Comparison of ENCODE assay signal across 17 cellular contexts in the genomic region with DNA sequence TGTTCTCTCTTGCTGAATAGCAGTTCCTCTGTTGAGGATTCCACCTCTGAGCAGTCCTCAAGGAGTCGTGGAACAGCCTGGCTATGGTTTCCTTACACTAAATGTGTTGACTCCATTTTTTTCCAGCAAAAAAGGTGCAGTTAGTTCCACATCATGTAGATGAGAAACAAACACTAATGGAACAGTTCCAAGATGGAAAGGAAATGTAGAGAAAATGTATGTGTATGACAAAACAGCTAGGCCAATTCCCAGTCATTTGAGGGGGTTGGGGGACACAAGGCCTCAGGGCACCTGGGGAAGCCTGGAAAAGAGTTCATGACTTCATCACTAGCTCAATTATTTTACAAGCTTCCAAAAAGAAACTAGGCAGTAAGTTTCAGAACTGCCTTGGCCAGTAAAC.
DNase-seq lines count a peak whose midpoint lies in the region; TF ChIP-seq lines count a peak whose summit lies in the region.
"Had no signal": no experiment of that assay in that cellular context is flagged by ENCODE, and none has a peak within 500 bp of the region (broad histone marks: within the 10 kb centered on the region; RNA-seq: fewer than 3 reads in every experiment).

No MANE protein-coding gene starts in this region.

- H3K36me3 ChIP-seq in ACC112 (ENCODE audit: insufficient read depth, low read length) (peaks cover 11% of the 10 kb centered on the region), MG63 (no peaks in the 10 kb centered on the region; the same call in 1 of the 2 replicates), osteoblast (ENCODE audit: insufficient read depth, low read length) (no peaks in the 10 kb centered on the region), spleen (peaks cover 0 to 18% (median 0%) of the 10 kb centered on the region in 6 donors)
- H3K36me3 ChIP-seq: neutrophil had no signal

- H3K4me2 ChIP-seq in osteoblast (ENCODE audit: insufficient read depth, low read length): no peak overlapping the region
- H3K4me2 ChIP-seq: BLaER1 treated with 17β-estradiol and CSF1 and Interleukin-3, amounts not matched to agents 10 nM and 100 nM had no signal

- peak overlapping the region; percentile 79 for H3K27ac ChIP-seq in ACC112 (ENCODE audit: low read depth, low read length)
- peak overlapping the region; percentile 13 for H3K27ac ChIP-seq in epithelial cell of prostate
- H3K27ac ChIP-seq in osteoblast (ENCODE audit: low read depth, low read length): peak overlapping the region; percentile 82
- H3K27ac ChIP-seq in spleen: no peak overlapping the region
- H3K27ac ChIP-seq: BLaER1 treated with 17β-estradiol and CSF1 and Interleukin-3, amounts not matched to agents 10 nM and 100 nM; neutrophil had no signal

- DNase-seq in MG63: peak; percentile 2
- DNase-seq in epithelial cell of prostate (ENCODE audit: low read depth, low spot score): no peak
- no peak for DNase-seq in osteoblast (ENCODE audit: insufficient read length, low spot score, missing footprints)
- DNase-seq in NCI-H226: no peak
- no peak for DNase-seq in SKM-1 treated with dmso at 0.1 percent for 144 hours (lab: John Stamatoyannopoulos, UW; ENCODE audit: unreplicated experiment)
- DNase-seq in DMS79 treated with DMSO at 0.1 percent for 48 hours (lab: John Stamatoyannopoulos, UW): no peak
- no peak for DNase-seq in spleen
- DNase-seq: activated CD4-positive, alpha-beta memory T cell treated with anti-CD3 and anti-CD28 coated beads, Interleukin-2, amount 10 ng/mL, durations not matched to agents 7 days and 5 days; activated CD4-positive, CD25-positive, alpha-beta regulatory T cell; activated effector memory CD4-positive, alpha-beta T cell treated with Interleukin-2 at 50 U/mL for 16 hours; head of caudate nucleus; left colon; NCI-H510A treated with DMSO at 0.1 percent for 48 hours; T1000 had no signal

- WGBS in spleen, 5 donors: 90 to 100% (median 94%) methylated on average over 1 of the region's 1 CpG

- TF ChIP-seq POLR2A in spleen (IDR thresholded peaks at IDR 0.05): no peak

- H3K79me2 ChIP-seq in ACC112 (ENCODE audit: control insufficient read depth, insufficient read depth, low read length, unreplicated experiment): no peaks in the 10 kb centered on the region
- H3K79me2 ChIP-seq in osteoblast (ENCODE audit: insufficient read depth, low read length): no peaks in the 10 kb centered on the region

- H3K4me1 ChIP-seq in ACC112 (ENCODE audit: control insufficient read depth, insufficient read depth, low read length, unreplicated experiment) (peaks cover 49% of the 10 kb centered on the region), osteoblast (ENCODE audit: insufficient read depth, low read length) (peaks cover 39% of the 10 kb centered on the region), spleen (peaks cover 0 to 32% (median 10%) of the 10 kb centered on the region in 6 donors)

- H3K9me3 ChIP-seq in MG63 (no peaks in the 10 kb centered on the region), osteoblast (ENCODE audit: low read depth, low read length) (no peaks in the 10 kb centered on the region), spleen (no peaks in the 10 kb centered on the region)
- H3K9me3 ChIP-seq: neutrophil had no signal

- no peak for TF ChIP-seq CTCF in osteoblast (IDR thresholded peaks at IDR 0.05; ENCODE audit: extremely low read depth, low read depth, low read length)
- no peak for TF ChIP-seq CTCF in spleen (IDR thresholded peaks at IDR 0.05 in 8 of 11, conservative IDR thresholded peaks at IDR 0.05 in 3 of 11)

- H4K20me1 ChIP-seq in osteoblast (ENCODE audit: insufficient read depth, low read length): no peaks in the 10 kb centered on the region

- no peak overlapping the region for H3K4me3 ChIP-seq in ACC112 (ENCODE audit: low read depth, low read length)
- H3K4me3 ChIP-seq in MG63: no peak overlapping the region
- H3K4me3 ChIP-seq in osteoblast (ENCODE audit: insufficient read depth, low read length): no peak overlapping the region
- H3K4me3 ChIP-seq in spleen: no peak overlapping the region
- H3K4me3 ChIP-seq: BLaER1 treated with 17β-estradiol and CSF1 and Interleukin-3, amounts not matched to agents 10 nM and 100 nM had no signal

- H2AFZ ChIP-seq in ACC112 (ENCODE audit: low read length, unreplicated experiment): no peak overlapping the region
- no peak overlapping the region for H2AFZ ChIP-seq in osteoblast (ENCODE audit: low read length)

- H3K27me3 ChIP-seq in ACC112 (ENCODE audit: insufficient read depth, low read length) (no peaks in the 10 kb centered on the region), MG63 (no peaks in the 10 kb centered on the region), osteoblast (ENCODE audit: insufficient read depth, low read length) (no peaks in the 10 kb centered on the region), spleen (replicated peaks in 1 of 7) (peaks cover 0 to 10% (median 0%) of the 10 kb centered on the region in 7 donors)

- intact Hi-C loops in spleen (cut with DNase I; ENCODE audit: low total_unique reads): no loop called here

Comparison
In these comparisons a context has a peak if more than half of its experiments do, and no peak if none do; other contexts are left out.
1. H3K27ac ChIP-seq: peak in ACC112 (single experiment), epithelial cell of prostate (single experiment) and osteoblast (single experiment); none in spleen (0 of 8).